Comparison of ENCODE assay signal across 15 cellular contexts in the genomic region with DNA sequence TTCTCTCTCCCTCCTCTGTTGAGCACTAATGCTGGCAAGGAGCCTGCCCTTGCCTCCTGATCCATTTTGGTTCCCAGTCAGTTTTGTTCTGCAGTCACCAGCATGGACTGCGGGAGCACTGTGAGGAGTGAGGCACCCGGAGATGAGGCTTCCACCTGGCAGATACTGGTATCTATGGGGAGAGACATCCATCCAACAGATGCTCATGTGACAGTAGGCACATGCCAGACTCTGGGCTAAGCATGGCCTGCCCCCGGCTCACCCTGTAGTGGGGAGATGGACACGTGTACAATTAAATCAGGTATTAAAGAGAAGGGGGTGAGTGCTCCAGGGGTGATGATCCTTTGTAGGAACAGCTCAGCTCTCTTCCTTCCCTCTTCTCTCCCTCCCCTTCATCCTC.
DNase-seq lines count a peak whose midpoint lies in the region; ATAC-seq and TF ChIP-seq lines count a peak whose summit lies in the region.
"Had no signal": no experiment of that assay in that cellular context is flagged by ENCODE, and none has a peak within 500 bp of the region (broad histone marks: within the 10 kb centered on the region; RNA-seq: fewer than 3 reads in every experiment).

No MANE protein-coding gene starts in this region.

- peaks cover 0 to 21% of the 10 kb centered on the region in 2 donors for H3K4me1 ChIP-seq in left lung
- H3K4me1 ChIP-seq: BE2C, Peyer's patch had no signal

- no peak overlapping the region for H3K4me3 ChIP-seq in left lung
- H3K4me3 ChIP-seq: Peyer's patch had no signal

- TF ChIP-seq CTCF in RWPE1 (conservative IDR thresholded peaks at IDR 0.05; ENCODE audit: low read depth) (no peak), left lung (IDR thresholded peaks at IDR 0.05) (no peak)

- intact Hi-C loops in left ventricle myocardium superior (cut with micrococcal nuclease): no loop called here
- intact Hi-C loops in cardiac septum (cut with DNase I): no loop called here
- intact Hi-C loops in left lung (cut with DNase I): no loop called here

- H3K36me3 ChIP-seq in left lung: no peaks in the 10 kb centered on the region
- H3K36me3 ChIP-seq: BE2C, Peyer's patch had no signal

- ATAC-seq in left ventricle myocardium superior (peak; percentile 7), left lung (no peak), GM18868 (IDR thresholded peaks at IDR 0.05; ENCODE audit: unreplicated experiment) (no peak)

- no peak for DNase-seq in left ventricle myocardium superior
- no peak for DNase-seq in cardiac septum (ENCODE audit: low spot score)
- DNase-seq in RWPE1 (ENCODE audit: low spot score): no peak
- DNase-seq in left lung: peak in 1 of 2 donors; percentile 39
- no peak for DNase-seq in amygdala (lab: John Stamatoyannopoulos, UW)
- no peak for DNase-seq in SKM-1 treated with dmso at 0.1 percent for 144 hours (lab: John Stamatoyannopoulos, UW; ENCODE audit: unreplicated experiment)
- DNase-seq: BE2C; CD4-positive, alpha-beta memory T cell; DMS79 treated with DMSO at 0.1 percent for 48 hours; MM.1S; NCI-H1105 treated with DMSO at 0.1 percent for 48 hours; NCI-H187; NCI-H748 treated with DMSO at 0.1 percent for 48 hours; Peyer's patch had no signal

- H3K27ac ChIP-seq in RWPE1: peak overlapping the region; percentile 54; the same call in 1 of the 2 replicates
- peak overlapping the region; percentile 7 to 67 for H3K27ac ChIP-seq in left lung
- H3K27ac ChIP-seq: Peyer's patch had no signal

- CTCF ChIA-PET in RWPE1 (lab: Yijun Ruan, JAX): interaction anchor here (0.6 kb wide), 1 partner anchor 106 kb away, joined by 3 read pairs; no protein-coding TSS in a partner anchor

- no peaks in the 10 kb centered on the region for H3K9me3 ChIP-seq in left lung
- H3K9me3 ChIP-seq: BE2C, Peyer's patch had no signal

- POLR2A ChIA-PET in RWPE1 (lab: Yijun Ruan, JAX; ENCODE audit: low non-redundant PET): no interaction called here

- no peaks in the 10 kb centered on the region for H3K27me3 ChIP-seq in left lung
- H3K27me3 ChIP-seq: BE2C, Peyer's patch had no signal
